In the genomic region with DNA sequence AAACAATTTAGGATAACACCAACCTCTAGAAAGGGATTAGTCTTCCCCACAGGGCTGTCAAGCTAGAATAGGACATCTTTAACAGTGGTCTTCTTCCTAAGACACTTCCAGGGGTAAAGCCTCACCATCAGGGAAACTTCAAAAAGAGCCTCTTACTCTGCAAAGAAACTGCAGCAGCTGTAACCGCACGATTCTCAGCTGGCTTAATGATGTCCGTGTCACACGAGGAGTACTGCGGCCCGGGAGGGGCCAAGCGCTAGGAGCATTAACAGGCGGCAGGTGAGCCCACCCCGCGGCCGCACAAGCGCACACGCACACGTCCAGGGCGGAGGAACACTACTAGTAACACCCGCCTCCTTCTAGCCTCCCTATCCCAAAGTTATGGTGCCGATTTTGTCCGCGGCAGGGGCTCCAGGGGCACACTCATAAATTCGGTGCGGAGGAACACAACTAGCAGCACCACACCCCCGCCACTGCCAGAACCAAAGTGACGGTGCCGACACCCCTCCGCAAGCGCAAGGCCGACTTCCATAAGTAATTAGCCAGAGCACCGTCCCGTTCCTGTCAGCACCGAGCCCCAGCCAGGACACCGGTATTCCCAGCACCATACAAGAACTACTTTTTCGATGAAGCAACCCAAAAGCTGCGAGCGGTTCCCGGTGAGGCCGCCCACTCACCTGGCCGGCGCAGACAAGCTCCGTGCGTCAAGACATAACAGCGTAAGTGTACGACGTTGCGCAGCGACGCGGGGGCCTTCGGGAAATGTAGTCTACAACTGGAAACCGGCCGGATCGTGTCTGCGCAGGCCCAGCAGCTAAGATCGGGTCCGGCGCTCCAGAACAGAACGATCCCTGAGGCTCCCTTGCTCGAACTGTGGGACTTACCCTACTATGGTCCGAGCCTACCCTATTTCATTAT, we compare ENCODE assay signal across 1 cellular context.
A peak's percentile ranks its signal among the peaks of the same experiment; 100 is the strongest.
TF ChIP-seq lines count a peak whose summit lies in the region.

A gene (plus strand): TSS at position 813 of the 918 bp plus-strand sequence. CDS start 3,572 bp downstream, outside the sequence.
A gene (minus strand): TSS at position 729 of the 918 bp plus-strand sequence. CDS start 8,116 bp downstream, outside the sequence.

TF ChIP-seq in HepG2, 621 proteins besides CTCF, POLR2A, EP300 and RAD21 (continued from another document and continues in another):
- TF ChIP-seq, protein P1, sequence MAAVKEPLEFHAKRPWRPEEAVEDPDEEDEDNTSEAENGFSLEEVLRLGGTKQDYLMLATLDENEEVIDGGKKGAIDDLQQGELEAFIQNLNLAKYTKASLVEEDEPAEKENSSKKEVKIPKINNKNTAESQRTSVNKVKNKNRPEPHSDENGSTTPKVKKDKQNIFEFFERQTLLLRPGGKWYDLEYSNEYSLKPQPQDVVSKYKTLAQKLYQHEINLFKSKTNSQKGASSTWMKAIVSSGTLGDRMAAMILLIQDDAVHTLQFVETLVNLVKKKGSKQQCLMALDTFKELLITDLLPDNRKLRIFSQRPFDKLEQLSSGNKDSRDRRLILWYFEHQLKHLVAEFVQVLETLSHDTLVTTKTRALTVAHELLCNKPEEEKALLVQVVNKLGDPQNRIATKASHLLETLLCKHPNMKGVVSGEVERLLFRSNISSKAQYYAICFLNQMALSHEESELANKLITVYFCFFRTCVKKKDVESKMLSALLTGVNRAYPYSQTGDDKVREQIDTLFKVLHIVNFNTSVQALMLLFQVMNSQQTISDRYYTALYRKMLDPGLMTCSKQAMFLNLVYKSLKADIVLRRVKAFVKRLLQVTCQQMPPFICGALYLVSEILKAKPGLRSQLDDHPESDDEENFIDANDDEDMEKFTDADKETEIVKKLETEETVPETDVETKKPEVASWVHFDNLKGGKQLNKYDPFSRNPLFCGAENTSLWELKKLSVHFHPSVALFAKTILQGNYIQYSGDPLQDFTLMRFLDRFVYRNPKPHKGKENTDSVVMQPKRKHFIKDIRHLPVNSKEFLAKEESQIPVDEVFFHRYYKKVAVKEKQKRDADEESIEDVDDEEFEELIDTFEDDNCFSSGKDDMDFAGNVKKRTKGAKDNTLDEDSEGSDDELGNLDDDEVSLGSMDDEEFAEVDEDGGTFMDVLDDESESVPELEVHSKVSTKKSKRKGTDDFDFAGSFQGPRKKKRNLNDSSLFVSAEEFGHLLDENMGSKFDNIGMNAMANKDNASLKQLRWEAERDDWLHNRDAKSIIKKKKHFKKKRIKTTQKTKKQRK (IDR thresholded peaks at IDR 0.05; ENCODE audit: low read length), result no peak
- TF ChIP-seq PAF1 (CRISPR knock-in tag; IDR thresholded peaks at IDR 0.05), result no peak
- peak; percentile 51; the same call in 1 of the 2 replicates for TF ChIP-seq ELF4 (CRISPR knock-in tag; IDR thresholded peaks at IDR 0.05; ENCODE audit: borderline replicate concordance)
- TF ChIP-seq ZNF713 (CRISPR knock-in tag; IDR thresholded peaks at IDR 0.05), result no peak
- TF ChIP-seq DMAP1 (CRISPR knock-in tag; IDR thresholded peaks at IDR 0.05), result peak; percentile 70; the same call in 1 of the 2 replicates
- TF ChIP-seq POLR2AphosphoS5 (IDR thresholded peaks at IDR 0.05; ENCODE audit: low read depth, low read length), result peak; percentile 68
- no peak for TF ChIP-seq ZNF251 (CRISPR knock-in tag; IDR thresholded peaks at IDR 0.05)
- TF ChIP-seq, protein P2, sequence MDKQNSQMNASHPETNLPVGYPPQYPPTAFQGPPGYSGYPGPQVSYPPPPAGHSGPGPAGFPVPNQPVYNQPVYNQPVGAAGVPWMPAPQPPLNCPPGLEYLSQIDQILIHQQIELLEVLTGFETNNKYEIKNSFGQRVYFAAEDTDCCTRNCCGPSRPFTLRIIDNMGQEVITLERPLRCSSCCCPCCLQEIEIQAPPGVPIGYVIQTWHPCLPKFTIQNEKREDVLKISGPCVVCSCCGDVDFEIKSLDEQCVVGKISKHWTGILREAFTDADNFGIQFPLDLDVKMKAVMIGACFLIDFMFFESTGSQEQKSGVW (CRISPR knock-in tag; IDR thresholded peaks at IDR 0.05; ENCODE audit: borderline replicate concordance), result no peak
- TF ChIP-seq ZFP82 (CRISPR knock-in tag; IDR thresholded peaks at IDR 0.05; ENCODE audit: borderline replicate concordance), result no peak
- TF ChIP-seq, protein P3, sequence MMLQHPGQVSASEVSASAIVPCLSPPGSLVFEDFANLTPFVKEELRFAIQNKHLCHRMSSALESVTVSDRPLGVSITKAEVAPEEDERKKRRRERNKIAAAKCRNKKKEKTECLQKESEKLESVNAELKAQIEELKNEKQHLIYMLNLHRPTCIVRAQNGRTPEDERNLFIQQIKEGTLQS (CRISPR knock-in tag; IDR thresholded peaks at IDR 0.05), result peak; percentile 12; the same call in 1 of the 2 replicates
- peak; percentile 77 for TF ChIP-seq KMT2A (CRISPR knock-in tag; IDR thresholded peaks at IDR 0.05)
- TF ChIP-seq TAF1 (CRISPR knock-in tag; IDR thresholded peaks at IDR 0.05), result peak; percentile 68
- no peak for TF ChIP-seq PHF5A (CRISPR knock-in tag; IDR thresholded peaks at IDR 0.05; ENCODE audit: low read depth, unreplicated experiment)
- TF ChIP-seq ZNF253 (CRISPR knock-in tag; IDR thresholded peaks at IDR 0.05; ENCODE audit: borderline replicate concordance), result no peak
- TF ChIP-seq ZNF703 (CRISPR knock-in tag; IDR thresholded peaks at IDR 0.05; ENCODE audit: borderline replicate concordance), result no peak; the same call in 1 of the 2 replicates
- TF ChIP-seq, protein P4, sequence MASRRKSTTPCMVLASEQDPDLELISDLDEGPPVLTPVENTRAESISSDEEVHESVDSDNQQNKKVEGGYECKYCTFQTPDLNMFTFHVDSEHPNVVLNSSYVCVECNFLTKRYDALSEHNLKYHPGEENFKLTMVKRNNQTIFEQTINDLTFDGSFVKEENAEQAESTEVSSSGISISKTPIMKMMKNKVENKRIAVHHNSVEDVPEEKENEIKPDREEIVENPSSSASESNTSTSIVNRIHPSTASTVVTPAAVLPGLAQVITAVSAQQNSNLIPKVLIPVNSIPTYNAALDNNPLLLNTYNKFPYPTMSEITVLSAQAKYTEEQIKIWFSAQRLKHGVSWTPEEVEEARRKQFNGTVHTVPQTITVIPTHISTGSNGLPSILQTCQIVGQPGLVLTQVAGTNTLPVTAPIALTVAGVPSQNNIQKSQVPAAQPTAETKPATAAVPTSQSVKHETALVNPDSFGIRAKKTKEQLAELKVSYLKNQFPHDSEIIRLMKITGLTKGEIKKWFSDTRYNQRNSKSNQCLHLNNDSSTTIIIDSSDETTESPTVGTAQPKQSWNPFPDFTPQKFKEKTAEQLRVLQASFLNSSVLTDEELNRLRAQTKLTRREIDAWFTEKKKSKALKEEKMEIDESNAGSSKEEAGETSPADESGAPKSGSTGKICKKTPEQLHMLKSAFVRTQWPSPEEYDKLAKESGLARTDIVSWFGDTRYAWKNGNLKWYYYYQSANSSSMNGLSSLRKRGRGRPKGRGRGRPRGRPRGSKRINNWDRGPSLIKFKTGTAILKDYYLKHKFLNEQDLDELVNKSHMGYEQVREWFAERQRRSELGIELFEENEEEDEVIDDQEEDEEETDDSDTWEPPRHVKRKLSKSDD (CRISPR knock-in tag; IDR thresholded peaks at IDR 0.05; ENCODE audit: low read depth), result peak; percentile 55; the same call in 1 of the 2 replicates
- TF ChIP-seq, protein P5, sequence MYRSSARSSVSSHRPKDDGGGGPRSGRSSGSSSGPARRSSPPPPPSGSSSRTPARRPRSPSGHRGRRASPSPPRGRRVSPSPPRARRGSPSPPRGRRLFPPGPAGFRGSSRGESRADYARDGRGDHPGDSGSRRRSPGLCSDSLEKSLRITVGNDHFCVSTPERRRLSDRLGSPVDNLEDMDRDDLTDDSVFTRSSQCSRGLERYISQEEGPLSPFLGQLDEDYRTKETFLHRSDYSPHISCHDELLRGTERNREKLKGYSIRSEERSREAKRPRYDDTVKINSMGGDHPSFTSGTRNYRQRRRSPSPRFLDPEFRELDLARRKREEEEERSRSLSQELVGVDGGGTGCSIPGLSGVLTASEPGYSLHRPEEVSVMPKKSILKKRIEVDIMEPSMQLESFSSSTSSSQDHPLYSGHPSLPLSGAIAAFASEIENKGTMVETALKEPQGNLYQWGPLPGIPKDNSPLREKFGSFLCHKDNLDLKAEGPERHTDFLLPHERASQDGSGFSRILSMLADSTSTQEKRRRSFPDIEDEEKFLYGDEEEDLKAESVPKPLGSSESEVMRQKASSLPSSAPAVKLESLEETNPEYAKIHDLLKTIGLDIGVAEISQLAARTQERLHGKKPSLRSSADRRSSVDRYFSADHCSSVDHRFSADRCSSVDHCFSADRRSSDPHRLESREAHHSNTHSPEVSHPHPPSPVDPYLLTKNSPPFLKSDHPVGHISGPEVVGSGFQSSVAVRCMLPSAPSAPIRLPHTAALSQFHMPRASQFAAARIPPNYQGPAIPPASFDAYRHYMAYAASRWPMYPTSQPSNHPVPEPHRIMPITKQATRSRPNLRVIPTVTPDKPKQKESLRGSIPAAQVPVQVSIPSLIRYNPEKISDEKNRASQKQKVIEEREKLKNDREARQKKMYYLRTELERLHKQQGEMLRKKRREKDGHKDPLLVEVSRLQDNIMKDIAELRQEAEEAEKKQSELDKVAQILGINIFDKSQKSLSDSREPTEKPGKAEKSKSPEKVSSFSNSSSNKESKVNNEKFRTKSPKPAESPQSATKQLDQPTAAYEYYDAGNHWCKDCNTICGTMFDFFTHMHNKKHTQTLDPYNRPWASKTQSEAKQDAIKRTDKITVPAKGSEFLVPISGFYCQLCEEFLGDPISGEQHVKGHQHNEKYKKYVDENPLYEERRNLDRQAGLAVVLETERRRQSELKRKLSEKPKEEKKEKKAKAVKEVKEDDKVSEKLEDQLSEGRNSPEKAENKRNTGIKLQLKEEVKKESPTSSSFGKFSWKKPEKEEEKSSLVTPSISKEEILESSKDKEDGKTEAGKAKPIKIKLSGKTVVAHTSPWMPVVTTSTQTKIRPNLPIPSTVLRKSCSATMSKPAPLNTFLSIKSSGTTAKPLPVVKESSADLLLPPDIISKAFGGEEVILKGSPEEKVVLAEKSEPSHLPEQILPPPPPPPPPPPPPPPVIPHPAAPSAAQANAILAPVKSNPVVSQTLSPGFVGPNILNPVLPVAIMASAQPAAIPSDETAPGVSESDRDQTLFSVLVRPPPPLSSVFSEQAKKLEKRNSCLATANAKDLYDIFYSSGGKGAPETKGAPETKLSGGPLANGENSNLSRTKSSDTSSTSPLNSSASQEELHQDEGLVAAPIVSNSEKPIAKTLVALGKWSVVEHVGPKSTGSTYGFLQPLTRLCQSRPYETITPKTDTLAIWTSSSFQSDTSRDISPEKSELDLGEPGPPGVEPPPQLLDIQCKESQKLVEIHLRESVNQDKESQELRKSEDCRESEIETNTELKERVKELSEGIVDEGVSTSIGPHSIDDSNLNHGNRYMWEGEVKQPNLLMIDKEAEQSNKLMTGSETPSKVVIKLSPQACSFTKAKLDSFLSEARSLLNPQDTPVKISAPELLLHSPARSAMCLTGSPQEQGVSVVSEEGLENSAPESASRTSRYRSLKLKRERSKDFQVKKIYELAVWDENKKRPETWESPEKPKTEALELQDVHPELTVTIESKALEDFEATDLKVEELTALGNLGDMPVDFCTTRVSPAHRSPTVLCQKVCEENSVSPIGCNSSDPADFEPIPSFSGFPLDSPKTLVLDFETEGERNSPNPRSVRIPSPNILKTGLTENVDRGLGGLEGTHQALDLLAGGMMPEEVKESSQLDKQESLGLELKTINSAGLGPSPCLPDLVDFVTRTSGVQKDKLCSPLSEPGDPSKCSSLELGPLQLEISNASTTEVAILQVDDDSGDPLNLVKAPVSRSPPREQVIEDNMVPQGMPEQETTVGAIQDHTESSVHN (CRISPR knock-in tag; IDR thresholded peaks at IDR 0.05), result no peak
- TF ChIP-seq, protein P6, sequence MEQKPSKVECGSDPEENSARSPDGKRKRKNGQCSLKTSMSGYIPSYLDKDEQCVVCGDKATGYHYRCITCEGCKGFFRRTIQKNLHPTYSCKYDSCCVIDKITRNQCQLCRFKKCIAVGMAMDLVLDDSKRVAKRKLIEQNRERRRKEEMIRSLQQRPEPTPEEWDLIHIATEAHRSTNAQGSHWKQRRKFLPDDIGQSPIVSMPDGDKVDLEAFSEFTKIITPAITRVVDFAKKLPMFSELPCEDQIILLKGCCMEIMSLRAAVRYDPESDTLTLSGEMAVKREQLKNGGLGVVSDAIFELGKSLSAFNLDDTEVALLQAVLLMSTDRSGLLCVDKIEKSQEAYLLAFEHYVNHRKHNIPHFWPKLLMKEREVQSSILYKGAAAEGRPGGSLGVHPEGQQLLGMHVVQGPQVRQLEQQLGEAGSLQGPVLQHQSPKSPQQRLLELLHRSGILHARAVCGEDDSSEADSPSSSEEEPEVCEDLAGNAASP (CRISPR knock-in tag; IDR thresholded peaks at IDR 0.05; ENCODE audit: borderline replicate concordance), result no peak
- no peak for TF ChIP-seq SATB2 (CRISPR knock-in tag; IDR thresholded peaks at IDR 0.05)
- TF ChIP-seq NFIB (CRISPR knock-in tag; IDR thresholded peaks at IDR 0.05; ENCODE audit: borderline replicate concordance), result no peak
